Comparison of ENCODE assay signal across 16 cellular contexts in the genomic region with DNA sequence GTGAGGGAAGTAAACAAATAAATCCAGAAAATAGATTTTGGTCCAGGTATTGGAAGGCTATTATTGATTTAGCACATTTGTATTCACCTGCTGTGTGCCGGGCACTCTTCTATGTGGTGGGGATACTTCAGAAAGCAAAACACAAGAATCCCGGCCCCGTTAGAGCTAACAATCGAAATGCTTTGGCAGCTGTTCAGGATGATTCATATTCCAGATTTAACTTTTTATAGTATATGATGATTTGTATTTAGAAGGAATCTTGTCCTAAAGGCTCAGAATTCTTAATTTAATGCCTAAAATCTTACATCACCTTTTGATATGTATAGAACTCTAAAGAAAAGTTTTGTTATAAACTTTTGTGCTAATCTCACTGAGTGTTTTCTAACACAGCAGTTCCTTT. TPM values are rescaled to one million over a fixed set of nuclear protein-coding genes. Genes with fewer than 3 reads are reported as not detected.
DNase-seq lines count a peak whose midpoint lies in the region; ATAC-seq and TF ChIP-seq lines count a peak whose summit lies in the region.
"Had no signal": no experiment of that assay in that cellular context is flagged by ENCODE, and none has a peak within 500 bp of the region (broad histone marks: within the 10 kb centered on the region; RNA-seq: fewer than 3 reads in every experiment).

No MANE protein-coding gene starts in this region.

- H3K27me3 Mint-ChIP-seq in activated naive CD4-positive, alpha-beta T cell treated with anti-CD3 and anti-CD28 coated beads for 36 hours (ENCODE audit: low read depth), result peaks cover 2% of the 10 kb centered on the region
- H3K27me3 Mint-ChIP-seq: CD4-positive, CD25-positive, alpha-beta regulatory T cell had no signal

- DNase-seq in HCEC 1CT (peak; percentile 77), adipocyte (ENCODE audit: low read depth) (peak; percentile 76), foreskin keratinocyte (peak in 1 of 2 donors; percentile 42), stomach (no peak), GDM1 (lab: John Stamatoyannopoulos, UW) (no peak)
- no peak for DNase-seq in activated naive CD4-positive, alpha-beta T cell treated with anti-CD3 and anti-CD28 coated beads for 36 hours
- no peak for DNase-seq in effector CD4-positive, alpha-beta T cell
- DNase-seq: activated T-cell treated with anti-CD3 and anti-CD28 coated beads, Interleukin-2, amount 50 U/mL, for 1 hour; aorta; CD4-positive, CD25-positive, alpha-beta regulatory T cell; kidney; NCI-H187; PC-9; stimulated activated CD8-positive, alpha-beta memory T cell treated with anti-CD3 and anti-CD28 coated beads, Interleukin-4, amount 100 ng/mL, for 48 hours; WERI-Rb-1 had no signal

- intact Hi-C loops in stomach (cut with DNase I; ENCODE audit: low total_unique reads), result no loop called here
- intact Hi-C loops in activated naive CD4-positive, alpha-beta T cell treated with anti-CD3 and anti-CD28 coated beads for 36 hours (cut with micrococcal nuclease), result no loop called here

- H3K4me1 ChIP-seq in ACC112 (ENCODE audit: control insufficient read depth, insufficient read depth, low read length, unreplicated experiment), result peaks cover 59% of the 10 kb centered on the region
- H3K4me1 ChIP-seq in adipocyte (ENCODE audit: control insufficient read depth, insufficient read depth, low read length), result peaks cover 22% of the 10 kb centered on the region
- peaks cover 15% of the 10 kb centered on the region for H3K4me1 ChIP-seq in foreskin keratinocyte
- peaks cover 5 to 13% (median 10%) of the 10 kb centered on the region in 4 donors for H3K4me1 ChIP-seq in stomach

- TF ChIP-seq POLR2A in stomach (IDR thresholded peaks at IDR 0.05), result no peak

- H3K36me3 ChIP-seq in ACC112 (ENCODE audit: insufficient read depth, low read length) (peaks cover 20% of the 10 kb centered on the region), adipocyte (ENCODE audit: control insufficient read depth, insufficient read depth, low read length, severe bottlenecking) (no peaks in the 10 kb centered on the region), stomach (peaks cover 0 to under 1% (median 0%) of the 10 kb centered on the region in 4 donors)
- H3K36me3 ChIP-seq: WERI-Rb-1 had no signal

- H3K27ac ChIP-seq in ACC112 (ENCODE audit: low read depth, low read length), result peak overlapping the region; percentile 70
- H3K27ac ChIP-seq in foreskin keratinocyte, result no peak overlapping the region
- H3K27ac ChIP-seq in stomach, result no peak overlapping the region
- H3K27ac ChIP-seq: PC-9, WERI-Rb-1 had no signal

- H3K9me3 Mint-ChIP-seq in activated naive CD4-positive, alpha-beta T cell treated with anti-CD3 and anti-CD28 coated beads for 36 hours, result no peaks in the 10 kb centered on the region

- H3K4me3 Mint-ChIP-seq in activated naive CD4-positive, alpha-beta T cell treated with anti-CD3 and anti-CD28 coated beads for 36 hours, result no peak overlapping the region
- H3K4me3 Mint-ChIP-seq: CD4-positive, CD25-positive, alpha-beta regulatory T cell had no signal

- H3K79me2 ChIP-seq in ACC112 (ENCODE audit: control insufficient read depth, insufficient read depth, low read length, unreplicated experiment), result peaks cover 76% of the 10 kb centered on the region

- H3K27ac Mint-ChIP-seq in activated naive CD4-positive, alpha-beta T cell treated with anti-CD3 and anti-CD28 coated beads for 36 hours, result no peak overlapping the region
- H3K27ac Mint-ChIP-seq: CD4-positive, CD25-positive, alpha-beta regulatory T cell had no signal

- no peaks in the 10 kb centered on the region for H3K4me1 Mint-ChIP-seq in activated naive CD4-positive, alpha-beta T cell treated with anti-CD3 and anti-CD28 coated beads for 36 hours (ENCODE audit: low read depth)
- H3K4me1 Mint-ChIP-seq: CD4-positive, CD25-positive, alpha-beta regulatory T cell had no signal

- no peaks in the 10 kb centered on the region for H3K27me3 ChIP-seq in ACC112 (ENCODE audit: insufficient read depth, low read length)
- H3K27me3 ChIP-seq in adipocyte (replicated peaks; ENCODE audit: control insufficient read depth, insufficient read depth, low read length), result no peaks in the 10 kb centered on the region
- no peaks in the 10 kb centered on the region for H3K27me3 ChIP-seq in foreskin keratinocyte
- H3K27me3 ChIP-seq in stomach, result no peaks in the 10 kb centered on the region

- no peak for TF ChIP-seq EP300 in stomach (IDR thresholded peaks at IDR 0.05)

- H3K4me3 ChIP-seq in ACC112 (ENCODE audit: low read depth, low read length), result peak overlapping the region; percentile 55
- peak overlapping the region; percentile 63 for H3K4me3 ChIP-seq in adipocyte (ENCODE audit: low read length)
- H3K4me3 ChIP-seq in stomach, result no peak overlapping the region
- H3K4me3 ChIP-seq: PC-9 had no signal

- H2AFZ ChIP-seq in ACC112 (ENCODE audit: low read length, unreplicated experiment), result no peak overlapping the region
- H2AFZ ChIP-seq: PC-9 had no signal

- no peak overlapping the region for H3K9ac ChIP-seq in adipocyte (ENCODE audit: low read length)

- TF ChIP-seq CTCF in foreskin keratinocyte (conservative IDR thresholded peaks at IDR 0.05) (no peak), stomach (IDR thresholded peaks at IDR 0.05) (no peak)

- CTCF ChIA-PET in activated naive CD4-positive, alpha-beta T cell treated with anti-CD3 and anti-CD28 coated beads for 36 hours (lab: Charles Lee), result no interaction called here

- no peaks in the 10 kb centered on the region for H3K36me3 Mint-ChIP-seq in activated naive CD4-positive, alpha-beta T cell treated with anti-CD3 and anti-CD28 coated beads for 36 hours (ENCODE audit: low read depth)
- H3K36me3 Mint-ChIP-seq: CD4-positive, CD25-positive, alpha-beta regulatory T cell had no signal

- peak; percentile 50 for ATAC-seq in foreskin keratinocyte

- WGBS in stomach, 5 donors, result 11 to 28% (median 14%) methylated on average over 4 of the region's 4 CpGs

- no peaks in the 10 kb centered on the region for H3K9me3 ChIP-seq in adipocyte (ENCODE audit: control insufficient read depth, low read length)
- H3K9me3 ChIP-seq in stomach, result no peaks in the 10 kb centered on the region

RNA-seq across cellular contexts. Expression of a gene that starts 28.0 kb away (rescaled TPM):
- total RNA-seq in foreskin keratinocyte (12.5 and 12.6 TPM in 2 replicates), stomach (10 to 100 TPM in 4 of 5 donors, 1 to 10 TPM in 1; 3.5 to 23.2 (median 14.5) TPM)
- polyA plus RNA-seq in foreskin keratinocyte (1.3 and 1.4 TPM in 2 replicates), stomach (1 to 10 TPM; 1.3 to 1.7 (median 1.5) TPM)
- total RNA-seq in activated naive CD4-positive, alpha-beta T cell treated with anti-CD3 and anti-CD28 coated beads for 36 hours, result not detected

Comparison
In these comparisons a context has a peak if more than half of its experiments do, and no peak if none do; other contexts are left out.
1. H3K4me3 ChIP-seq: peak in ACC112 (single experiment) and adipocyte (single experiment); none in stomach (0 of 4).
2. DNase-seq: peak in HCEC 1CT (single experiment) and adipocyte (single experiment); none in stomach (single experiment), GDM1 (single experiment), activated naive CD4-positive, alpha-beta T cell treated with anti-CD3 and anti-CD28 coated beads for 36 hours (single experiment) and effector CD4-positive, alpha-beta T cell (single experiment).
3. RNA of a gene that starts 28.0 kb away (total RNA-seq): 3.5 to 23.2 TPM in stomach and 12.5 to 12.6 TPM in foreskin keratinocyte; not detected in activated naive CD4-positive, alpha-beta T cell treated with anti-CD3 and anti-CD28 coated beads for 36 hours; every median in the first group is over 4 times any median in the second.